In genomic region chr6:27865952-27866369, GRCh38 we compare ENCODE assay signal across 9 cellular contexts. TPM values are rescaled to one million over a fixed set of nuclear protein-coding genes. Genes with fewer than 3 reads are reported as not detected.
DNase-seq lines count a peak whose midpoint lies in the region; ATAC-seq and TF ChIP-seq lines count a peak whose summit lies in the region.
"Had no signal": no experiment of that assay in that cellular context is flagged by ENCODE, and none has a peak within 500 bp of the region (broad histone marks: within the 10 kb centered on the region; RNA-seq: fewer than 3 reads in every experiment).

No MANE protein-coding gene starts in this region.

- ATAC-seq in DND-41 (ENCODE audit: insufficient read depth, low read depth), result peak; percentile 34

- 0 out of 2 replicates have a peak, but pooled peaks cover 2% of the 10 kb centered on the region for H3K79me2 ChIP-seq in DND-41 (ENCODE audit: insufficient read depth, low read length)

- no peak for TF ChIP-seq CTCF in DND-41 (IDR thresholded peaks at IDR 0.05; ENCODE audit: borderline replicate concordance, extremely low read depth, low read length, poor library complexity, severe bottlenecking)
- TF ChIP-seq CTCF in HEK293 (tag by site-specific recombination; IDR thresholded peaks at IDR 0.05), result no peak
- TF ChIP-seq CTCF in coronary artery (IDR thresholded peaks at IDR 0.05), result no peak

- peak overlapping the region; percentile 63 for H3K4me2 ChIP-seq in DND-41 (ENCODE audit: insufficient read depth, low read length)

- POLR2A ChIA-PET in HEK293 (lab: Yijun Ruan, JAX), result interaction anchor here (0.6 to 5.2 kb wide), 15 partner anchors 8 to 738 kb away, joined by 3 to 189 read pairs (median 8); partner anchors contain the start of gene ZNF184

- peak overlapping the region; percentile 43 to 65; a peak in 3 of 4 replicates for H3K4me3 ChIP-seq in DND-41 (ENCODE audit: low read depth in 1 of 2, low read length in 2 of 2)
- H3K4me3 ChIP-seq in HEK293 (ENCODE audit: low read depth, low read length), result peak overlapping the region; percentile 78
- peak overlapping the region; percentile 81 for H3K4me3 ChIP-seq in coronary artery
- H3K4me3 ChIP-seq in mucosa of stomach (ENCODE audit: low read length), result peak overlapping the region; percentile 40

- CTCF ChIA-PET in HEK293 (lab: Yijun Ruan, JAX), result interaction anchor here (0.6 to 1.1 kb wide), 2 partner anchors 8 to 841 kb away, joined by 3 to 5 read pairs; no protein-coding TSS in a partner anchor

- peaks cover 39% of the 10 kb centered on the region for H3K4me1 ChIP-seq in DND-41 (ENCODE audit: insufficient read depth, low read length)
- H3K4me1 ChIP-seq in HEK293 (ENCODE audit: control insufficient read depth, insufficient read depth, low read length), result no peaks in the 10 kb centered on the region
- H3K4me1 ChIP-seq in mucosa of stomach (ENCODE audit: control insufficient read depth, insufficient read depth, low read length), result peaks cover 26% of the 10 kb centered on the region

- H3K27me3 ChIP-seq in DND-41 (ENCODE audit: insufficient read depth, low read length, poor library complexity), result no peaks in the 10 kb centered on the region
- no peaks in the 10 kb centered on the region for H3K27me3 ChIP-seq in mucosa of stomach (ENCODE audit: control insufficient read depth, insufficient read depth, low read length)

- peak overlapping the region; percentile 99 for H3K27ac ChIP-seq in DND-41 (ENCODE audit: low read length)
- H3K27ac ChIP-seq in HEK293 (ENCODE audit: extremely low read depth, low read depth, low read length), result peak overlapping the region; percentile 63; the same call in 1 of the 2 replicates
- no peak overlapping the region for H3K27ac ChIP-seq in coronary artery

- no peak overlapping the region for H2AFZ ChIP-seq in DND-41 (ENCODE audit: low read depth, low read length)

- no peaks in the 10 kb centered on the region for H4K20me1 ChIP-seq in DND-41 (ENCODE audit: insufficient read depth, low read length)

- in situ Hi-C loops in SK-MEL-5 (cut with HindIII; ENCODE audit: low pct_unique_long_range_greater_than_20kb, low sequenced_read_pairs), result no loop called here
- in situ Hi-C loops in KBM-7 (cut with MboI; ENCODE audit: low pct_unique_long_range_greater_than_20kb, low sequenced_read_pairs), result no loop called here

- H3K9ac ChIP-seq in DND-41 (ENCODE audit: low read depth, low read length), result peak overlapping the region; percentile 85
- peak overlapping the region; percentile 75 for H3K9ac ChIP-seq in mucosa of stomach (ENCODE audit: low read length)

- peak; percentile 68 for DNase-seq in DND-41
- DNase-seq in SK-MEL-5 (ENCODE audit: low read depth, low spot score), result peak; percentile 9
- DNase-seq in coronary artery (ENCODE audit: low spot score), result no peak
- DNase-seq in KBM-7, result no peak
- no peak for DNase-seq in GOT3 (lab: John Stamatoyannopoulos, UW)
- no peak for DNase-seq in central memory CD4-positive, alpha-beta T cell

- H3K9me3 ChIP-seq in DND-41 (ENCODE audit: insufficient read depth, low read length, severe bottlenecking) (no peaks in the 10 kb centered on the region), HEK293 (ENCODE audit: control insufficient read depth, insufficient read depth, low read depth, low read length) (no peaks in the 10 kb centered on the region), mucosa of stomach (ENCODE audit: control insufficient read depth, low read length) (no peaks in the 10 kb centered on the region)

- H3K36me3 ChIP-seq in DND-41 (ENCODE audit: insufficient read depth, low read length), result no peaks in the 10 kb centered on the region
- no peaks in the 10 kb centered on the region for H3K36me3 ChIP-seq in HEK293 (ENCODE audit: control insufficient read depth in 2 of 2, insufficient read depth in 1 of 2, low read length in 2 of 2)
- H3K36me3 ChIP-seq in mucosa of stomach (ENCODE audit: control insufficient read depth, insufficient read depth, low read length), result no peaks in the 10 kb centered on the region

TF ChIP-seq in HEK293, 187 proteins besides CTCF, POLR2A, EP300 and RAD21:
- TF ChIP-seq KLF1 (tag by site-specific recombination; IDR thresholded peaks at IDR 0.05), result no peak
- TF ChIP-seq, protein P1, sequence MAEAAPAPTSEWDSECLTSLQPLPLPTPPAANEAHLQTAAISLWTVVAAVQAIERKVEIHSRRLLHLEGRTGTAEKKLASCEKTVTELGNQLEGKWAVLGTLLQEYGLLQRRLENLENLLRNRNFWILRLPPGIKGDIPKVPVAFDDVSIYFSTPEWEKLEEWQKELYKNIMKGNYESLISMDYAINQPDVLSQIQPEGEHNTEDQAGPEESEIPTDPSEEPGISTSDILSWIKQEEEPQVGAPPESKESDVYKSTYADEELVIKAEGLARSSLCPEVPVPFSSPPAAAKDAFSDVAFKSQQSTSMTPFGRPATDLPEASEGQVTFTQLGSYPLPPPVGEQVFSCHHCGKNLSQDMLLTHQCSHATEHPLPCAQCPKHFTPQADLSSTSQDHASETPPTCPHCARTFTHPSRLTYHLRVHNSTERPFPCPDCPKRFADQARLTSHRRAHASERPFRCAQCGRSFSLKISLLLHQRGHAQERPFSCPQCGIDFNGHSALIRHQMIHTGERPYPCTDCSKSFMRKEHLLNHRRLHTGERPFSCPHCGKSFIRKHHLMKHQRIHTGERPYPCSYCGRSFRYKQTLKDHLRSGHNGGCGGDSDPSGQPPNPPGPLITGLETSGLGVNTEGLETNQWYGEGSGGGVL (tag by site-specific recombination; IDR thresholded peaks at IDR 0.05), result no peak
- TF ChIP-seq ZNF211 (tag by site-specific recombination; IDR thresholded peaks at IDR 0.05; ENCODE audit: low read depth), result no peak
- TF ChIP-seq, protein P2, sequence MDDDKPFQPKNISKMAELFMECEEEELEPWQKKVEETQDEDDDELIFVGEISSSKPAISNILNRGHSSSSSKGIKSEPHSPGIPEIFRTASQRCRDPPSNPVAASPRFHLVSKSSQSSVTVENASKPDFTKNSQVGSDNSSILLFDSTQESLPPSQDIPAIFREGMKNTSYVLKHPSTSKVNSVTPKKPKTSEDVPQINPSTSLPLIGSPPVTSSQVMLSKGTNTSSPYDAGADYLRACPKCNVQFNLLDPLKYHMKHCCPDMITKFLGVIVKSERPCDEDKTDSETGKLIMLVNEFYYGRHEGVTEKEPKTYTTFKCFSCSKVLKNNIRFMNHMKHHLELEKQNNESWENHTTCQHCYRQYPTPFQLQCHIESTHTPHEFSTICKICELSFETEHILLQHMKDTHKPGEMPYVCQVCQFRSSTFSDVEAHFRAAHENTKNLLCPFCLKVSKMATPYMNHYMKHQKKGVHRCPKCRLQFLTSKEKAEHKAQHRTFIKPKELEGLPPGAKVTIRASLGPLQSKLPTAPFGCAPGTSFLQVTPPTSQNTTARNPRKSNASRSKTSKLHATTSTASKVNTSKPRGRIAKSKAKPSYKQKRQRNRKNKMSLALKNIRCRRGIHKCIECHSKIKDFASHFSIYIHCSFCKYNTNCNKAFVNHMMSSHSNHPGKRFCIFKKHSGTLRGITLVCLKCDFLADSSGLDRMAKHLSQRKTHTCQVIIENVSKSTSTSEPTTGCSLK (tag by site-specific recombination; IDR thresholded peaks at IDR 0.05), result no peak
- no peak for TF ChIP-seq ZNF561 (tag by site-specific recombination; IDR thresholded peaks at IDR 0.05; ENCODE audit: borderline replicate concordance)
- TF ChIP-seq ZNF335 (tag by site-specific recombination; conservative IDR thresholded peaks at IDR 0.05), result no peak

RNA-seq across cellular contexts. Expression of gene OR2B2, which starts 46.2 kb away (rescaled TPM):
- total RNA-seq in SK-MEL-5 (2014; rRNA removed; shearing (Covaris generic)), result not detected in 2 replicates
- not detected in 2 replicates for polyA plus RNA-seq in SK-MEL-5 (2015; cell fraction: cytosol; rRNA removed)
- polyA plus RNA-seq in SK-MEL-5 (2015; cell fraction: nucleus; rRNA removed), result not detected in 2 replicates
- total RNA-seq: T-helper 2 cell treated with Interferon-gamma antibody and Interleukin-4, amounts not matched to agents 100 ng/mL and 5 ng/mL, for 36 hours had no signal

Comparison
In these comparisons a context has a peak if more than half of its experiments do, and no peak if none do; other contexts are left out.
1. DNase-seq: peak in DND-41 (single experiment) and SK-MEL-5 (single experiment); none in coronary artery (single experiment), KBM-7 (single experiment), GOT3 (single experiment) and central memory CD4-positive, alpha-beta T cell (single experiment).
2. H3K27ac ChIP-seq: peak in DND-41 (single experiment) and HEK293 (single experiment); none in coronary artery (0 of 2).
3. Peak in every context shown above with its lines, with median percentiles within 50 percentile points of each other: H3K4me3 ChIP-seq.